19 cellular contexts compared by ENCODE assay signal in genomic region chr14:74720526-74720925, GRCh38. TPM values are rescaled to one million over a fixed set of nuclear protein-coding genes. Genes with fewer than 3 reads are reported as not detected.
DNase-seq lines count a peak whose midpoint lies in the region; ATAC-seq, FAIRE-seq and TF ChIP-seq lines count a peak whose summit lies in the region.
"Had no signal": no experiment of that assay in that cellular context is flagged by ENCODE, and none has a peak within 500 bp of the region (broad histone marks: within the 10 kb centered on the region; RNA-seq: fewer than 3 reads in every experiment).

No MANE protein-coding gene starts in this region.

- H3K27ac ChIP-seq in fibroblast of lung (ENCODE audit: insufficient read depth, low read length) (no peak overlapping the region), small intestine (ENCODE audit: low read depth in 1 of 2, low read length in 1 of 2) (no peak overlapping the region)

- H3K9ac ChIP-seq in adipocyte (ENCODE audit: low read length) (no peak overlapping the region), fibroblast of lung (ENCODE audit: insufficient read depth, low read length) (no peak overlapping the region)

- H3K27me3 ChIP-seq in adipocyte (replicated peaks; ENCODE audit: control insufficient read depth, insufficient read depth, low read length) (no peaks in the 10 kb centered on the region), fibroblast of lung (ENCODE audit: control insufficient read depth, insufficient read depth, low read length) (no peaks in the 10 kb centered on the region), small intestine (ENCODE audit: control insufficient read depth in 2 of 2, insufficient read depth in 2 of 2, low read length in 2 of 2) (no peaks in the 10 kb centered on the region)
- H3K27me3 ChIP-seq: BE2C had no signal

- H3K9me3 ChIP-seq in adipocyte (ENCODE audit: control insufficient read depth, low read length): no peaks in the 10 kb centered on the region
- H3K9me3 ChIP-seq in fibroblast of lung (ENCODE audit: control insufficient read depth, insufficient read depth, low read depth, low read length): no peaks in the 10 kb centered on the region
- no peaks in the 10 kb centered on the region for H3K9me3 ChIP-seq in small intestine (ENCODE audit: control insufficient read depth, low read depth)
- H3K9me3 ChIP-seq: BE2C, HAP-1 had no signal

- no peak for ATAC-seq in stimulated activated effector memory CD8-positive, alpha-beta T cell treated with anti-CD3 and anti-CD28 coated beads, Interleukin-12 subunit alpha, Interleukin-12 subunit beta, amount 100 ng/mL, for 72 hours

- H3K4me2 ChIP-seq in fibroblast of lung (ENCODE audit: extremely low read depth, insufficient read depth, low read length): no peak overlapping the region

- H3K79me2 ChIP-seq in fibroblast of lung (ENCODE audit: control insufficient read depth, insufficient read depth, low read length): no peaks in the 10 kb centered on the region

- peak; percentile 46 for DNase-seq in ELR (ENCODE audit: low read depth)
- DNase-seq in adipocyte (ENCODE audit: low read depth): peak; percentile 36
- DNase-seq in fibroblast of lung (ENCODE audit: low read depth in 2 of 2): peak; percentile 32 to 79
- peak; percentile 17 for DNase-seq in skeletal muscle cell (ENCODE audit: low read depth)
- DNase-seq in stimulated activated CD4-positive, alpha-beta T cell treated with anti-CD3 and anti-CD28 coated beads, Interleukin-2, amount 100 ng/mL, for 48 hours: no peak
- DNase-seq in stimulated activated effector memory CD8-positive, alpha-beta T cell treated with anti-CD3 and anti-CD28 coated beads, Interleukin-12 subunit alpha, Interleukin-12 subunit beta, amount 100 ng/mL, for 72 hours (ENCODE audit: low spot score in 2 of 2): no peak
- no peak for DNase-seq in small intestine
- DNase-seq in NCI-H1105 (lab: John Stamatoyannopoulos, UW): no peak
- DNase-seq: ACHN; BE2C; Calu3; CD4-positive, alpha-beta memory T cell; NCI-H1436; NCI-H2029; NCI-H2171 treated with DMSO at 0.1 percent for 48 hours; NCI-H446 treated with DMSO at 0.1 percent for 48 hours; NK-92 treated with Interleukin-12 subunit alpha and Interleukin-12 subunit beta, amount 100 ng/mL, for 24 hours; SHP77 had no signal

- peaks cover 8% of the 10 kb centered on the region for H3K4me1 ChIP-seq in adipocyte (ENCODE audit: control insufficient read depth, insufficient read depth, low read length)
- no peaks in the 10 kb centered on the region for H3K4me1 ChIP-seq in fibroblast of lung (ENCODE audit: control insufficient read depth, extremely low read depth, insufficient read depth, low read length)
- H3K4me1 ChIP-seq in small intestine (ENCODE audit: control insufficient read depth in 2 of 2, insufficient read depth in 1 of 2, low read depth in 1 of 2, low read length in 1 of 2): no peaks in the 10 kb centered on the region
- H3K4me1 ChIP-seq: BE2C, HAP-1 had no signal

- H3K36me3 Mint-ChIP-seq in stimulated activated effector memory CD8-positive, alpha-beta T cell treated with anti-CD3 and anti-CD28 coated beads, Interleukin-12 subunit alpha, Interleukin-12 subunit beta, amount 100 ng/mL, for 72 hours: peaks cover 98% of the 10 kb centered on the region

- H2AFZ ChIP-seq in fibroblast of lung (ENCODE audit: low read length): no peak overlapping the region

- H3K9me3 Mint-ChIP-seq in stimulated activated effector memory CD8-positive, alpha-beta T cell treated with anti-CD3 and anti-CD28 coated beads, Interleukin-12 subunit alpha, Interleukin-12 subunit beta, amount 100 ng/mL, for 72 hours: no peaks in the 10 kb centered on the region
- H3K9me3 Mint-ChIP-seq: CD4-positive, alpha-beta memory T cell had no signal

- H4K20me1 ChIP-seq in fibroblast of lung (ENCODE audit: control insufficient read depth, extremely low read depth, insufficient read depth, low read length): no peaks in the 10 kb centered on the region

- FAIRE-seq in small intestine (lab: Jason Lieb, UNC): no peak

- no peak for TF ChIP-seq CTCF in fibroblast of lung (conservative IDR thresholded peaks at IDR 0.05 in 1 of 2, IDR thresholded peaks at IDR 0.05 in 1 of 2; ENCODE audit: low read depth in 1 of 2, low read length in 2 of 2)

- H3K36me3 ChIP-seq in adipocyte (ENCODE audit: control insufficient read depth, insufficient read depth, low read length, severe bottlenecking) (peaks cover 48% of the 10 kb centered on the region), fibroblast of lung (ENCODE audit: control insufficient read depth, insufficient read depth, low read length) (peaks cover 2% of the 10 kb centered on the region), small intestine (ENCODE audit: control insufficient read depth in 2 of 2, insufficient read depth in 2 of 2, low read length in 2 of 2) (peaks cover 2 to 7% of the 10 kb centered on the region in 2 donors)

- no peak overlapping the region for H3K27ac Mint-ChIP-seq in stimulated activated effector memory CD8-positive, alpha-beta T cell treated with anti-CD3 and anti-CD28 coated beads, Interleukin-12 subunit alpha, Interleukin-12 subunit beta, amount 100 ng/mL, for 72 hours

- no peak overlapping the region for H3K4me3 Mint-ChIP-seq in stimulated activated effector memory CD8-positive, alpha-beta T cell treated with anti-CD3 and anti-CD28 coated beads, Interleukin-12 subunit alpha, Interleukin-12 subunit beta, amount 100 ng/mL, for 72 hours
- H3K4me3 Mint-ChIP-seq: CD4-positive, alpha-beta memory T cell had no signal

- H3K4me1 Mint-ChIP-seq in stimulated activated effector memory CD8-positive, alpha-beta T cell treated with anti-CD3 and anti-CD28 coated beads, Interleukin-12 subunit alpha, Interleukin-12 subunit beta, amount 100 ng/mL, for 72 hours: no peaks in the 10 kb centered on the region

- H3K4me3 ChIP-seq in adipocyte (ENCODE audit: low read length) (no peak overlapping the region), fibroblast of lung (replicated peaks in 1 of 4; ENCODE audit: control extremely low read depth in 1 of 4, insufficient read depth in 1 of 4, low read depth in 3 of 4, low read length in 4 of 4) (no peak overlapping the region), skeletal muscle cell (ENCODE audit: low read depth, low read length) (no peak overlapping the region), small intestine (ENCODE audit: low read depth in 1 of 2, low read length in 2 of 2) (no peak overlapping the region)
- H3K4me3 ChIP-seq: HAP-1 had no signal

RNA-seq across cellular contexts. Expression of gene FCF1, which starts 7.6 kb away (rescaled TPM):
- total RNA-seq in fibroblast of lung: 26.7 and 29.2 TPM in 2 replicates
- polyA plus RNA-seq in fibroblast of lung (57.8 and 67.2 TPM in 2 replicates), small intestine (10 to 100 TPM; 11.9 to 34.9 (median 12.7) TPM)
- polyA plus RNA-seq in fibroblast of lung (2012): 52.3 and 57.4 TPM in 2 replicates
- 8.6 and 23.3 TPM in 2 replicates for polyA minus RNA-seq in fibroblast of lung (ENCODE audit: low replicate concordance)

RNA-seq across cellular contexts. Expression of gene AREL1, which starts 7.6 kb away (rescaled TPM):
- total RNA-seq in fibroblast of lung: 23.4 and 28.2 TPM in 2 replicates
- 36.5 and 40.8 TPM in 2 replicates for polyA plus RNA-seq in fibroblast of lung
- polyA plus RNA-seq in fibroblast of lung (2012): 19.4 and 22.0 TPM in 2 replicates
- polyA minus RNA-seq in fibroblast of lung (ENCODE audit: low replicate concordance): 102 and 170 TPM in 2 replicates
- polyA plus RNA-seq in small intestine: 10 to 100 TPM in 2 of 3 donors, 1 to 10 TPM in 1; 8.4 to 16.7 (median 16.1) TPM

RNA-seq across cellular contexts. Expression of gene YLPM1, which starts 42.6 kb away (rescaled TPM):
- total RNA-seq in fibroblast of lung: 26.5 and 31.9 TPM in 2 replicates
- polyA plus RNA-seq in fibroblast of lung (9.7 and 13.6 TPM in 2 replicates), small intestine (10 to 100 TPM in 2 of 3 donors, 1 to 10 TPM in 1; 5.1 to 16.1 (median 10.1) TPM)
- polyA plus RNA-seq in fibroblast of lung (2012): 31.5 and 34.6 TPM in 2 replicates
- 31.0 and 37.8 TPM in 2 replicates for polyA minus RNA-seq in fibroblast of lung (ENCODE audit: low replicate concordance)

Comparison
In these comparisons a context has a peak if more than half of its experiments do, and no peak if none do; other contexts are left out.
1. DNase-seq: peak in ELR (single experiment), adipocyte (single experiment), fibroblast of lung (2 of 2) and skeletal muscle cell (single experiment); none in stimulated activated CD4-positive, alpha-beta T cell treated with anti-CD3 and anti-CD28 coated beads, Interleukin-2, amount 100 ng/mL, for 48 hours (0 of 2), stimulated activated effector memory CD8-positive, alpha-beta T cell treated with anti-CD3 and anti-CD28 coated beads, Interleukin-12 subunit alpha, Interleukin-12 subunit beta, amount 100 ng/mL, for 72 hours (0 of 2), small intestine (single experiment) and NCI-H1105 (single experiment).